In the genomic region with DNA sequence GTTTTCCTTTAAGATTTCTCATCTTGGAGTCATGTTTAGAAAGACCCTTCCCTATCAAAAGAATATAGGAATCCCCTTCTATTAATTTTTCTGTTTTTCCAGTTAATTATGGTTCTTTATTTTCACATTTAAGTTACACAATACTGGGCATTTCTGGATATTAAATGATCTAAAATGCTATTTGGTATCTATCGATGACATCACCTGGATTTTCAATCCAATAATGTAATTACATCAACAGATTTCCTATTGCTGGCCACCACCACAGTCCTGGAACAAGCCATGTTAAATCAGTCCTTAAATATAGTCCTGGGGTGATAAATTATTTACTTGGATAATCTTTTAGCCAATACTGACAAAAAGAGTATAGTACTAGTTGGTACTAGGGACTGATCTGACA, we compare ENCODE assay signal across 34 cellular contexts.
"Had no signal": no experiment of that assay in that cellular context is flagged by ENCODE, and none has a peak within 500 bp of the region (broad histone marks: within the 10 kb centered on the region; RNA-seq: fewer than 3 reads in every experiment).

No MANE protein-coding gene starts in this region.

- FAIRE-seq: astrocyte, bronchial epithelial cell had no signal

- H3K36me3 ChIP-seq: adrenal gland, breast epithelium had no signal

- H3K27me3 ChIP-seq: adrenal gland, ascending aorta, body of pancreas, brain microvascular endothelial cell, breast epithelium, cardiac muscle cell had no signal

- DNase-seq: activated effector memory CD4-positive, alpha-beta T cell treated with anti-CD3 and anti-CD28 coated beads, Interleukin-2, amount 50 U/mL, for 16 hours; activated effector memory CD4-positive, alpha-beta T cell treated with Interleukin-2 at 50 U/mL for 16 hours; activated gamma-delta T cell; activated gamma-delta T cell treated with Interleukin-2 at 50 U/mL for 16 hours; activated naive CD4-positive, alpha-beta T cell; activated naive CD4-positive, alpha-beta T cell treated with anti-CD3 and anti-CD28 coated beads for 36 hours; activated naive CD4-positive, alpha-beta T cell treated with anti-CD3 and anti-CD28 coated beads, Interleukin-2, amount 10 ng/mL, durations not matched to agents 7 days and 5 days; activated naive CD4-positive, alpha-beta T cell treated with anti-CD3 and anti-CD28 coated beads, Interleukin-2, amount 50 U/mL, for 16 hours; activated naive CD4-positive, alpha-beta T cell treated with Interleukin-2 at 50 U/mL for 16 hours; activated naive CD8-positive, alpha-beta T cell treated with anti-CD3 and anti-CD28 coated beads for 36 hours; activated naive CD8-positive, alpha-beta T cell treated with anti-CD3 and anti-CD28 coated beads, Interleukin-2, amount 10 ng/mL, durations not matched to agents 7 days and 5 days; activated naive CD8-positive, alpha-beta T cell treated with anti-CD3 and anti-CD28 coated beads, Interleukin-2, amount 50 U/mL, for 24 hours; activated T-cell treated with anti-CD3 and anti-CD28 coated beads, Interleukin-2, amount 50 U/mL, for 1 hour; activated T-cell treated with anti-CD3 and anti-CD28 coated beads, Interleukin-2, amount 50 U/mL, for 24 hours; activated T-cell treated with anti-CD3 and anti-CD28 coated beads, Interleukin-2, amount 50 U/mL, for 4 hours; activated T-cell treated with anti-CD3 and anti-CD28 coated beads, Interleukin-2, amount 50 U/mL, for 48 hours; activated T-cell treated with anti-CD3 and anti-CD28 coated beads, Interleukin-2, amount 50 U/mL, for 72 hours; adrenal gland; amniotic stem cell; amygdala; anterior cingulate cortex; aorta; body of pancreas; brain microvascular endothelial cell; caudate nucleus; central memory CD4-positive, alpha-beta T cell; cerebellar nuclear complex had no signal

- H3K4me1 ChIP-seq: adrenal gland, ascending aorta, body of pancreas, breast epithelium had no signal

- H3K9me3 ChIP-seq: adrenal gland, ascending aorta, body of pancreas, breast epithelium had no signal

- ATAC-seq: activated naive CD4-positive, alpha-beta T cell treated with anti-CD3 and anti-CD28 coated beads, Interleukin-2, amount 50 U/mL, for 72 hours; activated naive CD8-positive, alpha-beta T cell treated with anti-CD3 and anti-CD28 coated beads, Interleukin-2, amount 50 U/mL, for 24 hours; activated T-cell treated with anti-CD3 and anti-CD28 coated beads, Interleukin-2, amount 50 U/mL, for 4 hours; activated T-cell treated with anti-CD3 and anti-CD28 coated beads, Interleukin-2, amount 50 U/mL, for 72 hours; activated T-helper 17 cell treated with anti-CD3 and anti-CD28 coated beads, Interleukin-2, amount 50 U/mL, for 72 hours; body of pancreas had no signal

- H3K27ac ChIP-seq: adrenal gland, ascending aorta, body of pancreas, brain microvascular endothelial cell, breast epithelium, cardiac muscle cell had no signal

- H3K4me3 ChIP-seq: adrenal gland, ascending aorta, body of pancreas, breast epithelium, cardiac muscle cell had no signal
